8 cellular contexts compared by ENCODE assay signal in genomic region chr17:45311762-45312476, GRCh38. TPM values are rescaled to one million over a fixed set of nuclear protein-coding genes. Genes with fewer than 3 reads are reported as not detected.
DNase-seq lines count a peak whose midpoint lies in the region; ATAC-seq and TF ChIP-seq lines count a peak whose summit lies in the region.

No MANE protein-coding gene starts in this region.

- no peaks in the 10 kb centered on the region for H3K9me2 ChIP-seq in DOHH2 (replicated peaks; ENCODE audit: control insufficient read depth, low read length)

- no peak for TF ChIP-seq CTCF in DOHH2 (IDR thresholded peaks at IDR 0.05; ENCODE audit: low read depth, low read length, poor library complexity, severe bottlenecking)

- peak overlapping the region; percentile 81 for H3K4me2 ChIP-seq in DOHH2 (ENCODE audit: low read length)

- H3K4me3 ChIP-seq in DOHH2 (ENCODE audit: low read length) = peak overlapping the region; percentile 97

- H3K79me2 ChIP-seq in DOHH2 (ENCODE audit: control insufficient read depth, low read length) = peaks cover 85% of the 10 kb centered on the region

- no peaks in the 10 kb centered on the region for H3K9me3 ChIP-seq in DOHH2 (ENCODE audit: control insufficient read depth, insufficient read depth, low read length)

- H3K27ac ChIP-seq in DOHH2 (ENCODE audit: low read depth, low read length) = peak overlapping the region; percentile 72

- H3K27me3 ChIP-seq in DOHH2 (ENCODE audit: control insufficient read depth, low read length) = no peaks in the 10 kb centered on the region

- H3K36me3 ChIP-seq in DOHH2 (ENCODE audit: control insufficient read depth, low read length) = peaks cover 26% of the 10 kb centered on the region

- H3F3A ChIP-seq in DOHH2 (ENCODE audit: control insufficient read depth, insufficient read depth) = peaks cover 23% of the 10 kb centered on the region

- ATAC-seq in HG03135 (IDR thresholded peaks at IDR 0.05; ENCODE audit: unreplicated experiment) (peak; percentile 20), HG03139 (IDR thresholded peaks at IDR 0.05; ENCODE audit: unreplicated experiment) (no peak)

- DNase-seq in activated CD4-positive, CD25-positive, alpha-beta regulatory T cell (lab: John Stamatoyannopoulos, UW) = peak; percentile 32 to 57 (median 34)
- DNase-seq in central memory CD4-positive, alpha-beta T cell = peak; percentile 64
- peak; percentile 82 for DNase-seq in mucosa of gallbladder (ENCODE audit: low spot score)
- peak; percentile 87 for DNase-seq in stimulated activated naive CD4-positive, alpha-beta T cell treated with Interleukin-2 at 50 U/mL for 16 hours (lab: John Stamatoyannopoulos, UW)
- no peak for DNase-seq in RKO (ENCODE audit: low spot score)

- peaks cover 79% of the 10 kb centered on the region for H3K4me1 ChIP-seq in DOHH2 (ENCODE audit: control insufficient read depth, low read length)

- H4K20me1 ChIP-seq in DOHH2 (ENCODE audit: control insufficient read depth, insufficient read depth, low read depth, low read length) = no peaks in the 10 kb centered on the region

RNA-seq across cellular contexts. Expression of gene MAP3K14, which starts 4.9 kb away (rescaled TPM):
- 19.1 TPM for total RNA-seq in mucosa of gallbladder

RNA-seq across cellular contexts. Expression of gene SPATA32, which starts 50.0 kb away (rescaled TPM):
- total RNA-seq in mucosa of gallbladder = not detected
